ENCODE assay signal across 1 cellular context in the genomic region with DNA sequence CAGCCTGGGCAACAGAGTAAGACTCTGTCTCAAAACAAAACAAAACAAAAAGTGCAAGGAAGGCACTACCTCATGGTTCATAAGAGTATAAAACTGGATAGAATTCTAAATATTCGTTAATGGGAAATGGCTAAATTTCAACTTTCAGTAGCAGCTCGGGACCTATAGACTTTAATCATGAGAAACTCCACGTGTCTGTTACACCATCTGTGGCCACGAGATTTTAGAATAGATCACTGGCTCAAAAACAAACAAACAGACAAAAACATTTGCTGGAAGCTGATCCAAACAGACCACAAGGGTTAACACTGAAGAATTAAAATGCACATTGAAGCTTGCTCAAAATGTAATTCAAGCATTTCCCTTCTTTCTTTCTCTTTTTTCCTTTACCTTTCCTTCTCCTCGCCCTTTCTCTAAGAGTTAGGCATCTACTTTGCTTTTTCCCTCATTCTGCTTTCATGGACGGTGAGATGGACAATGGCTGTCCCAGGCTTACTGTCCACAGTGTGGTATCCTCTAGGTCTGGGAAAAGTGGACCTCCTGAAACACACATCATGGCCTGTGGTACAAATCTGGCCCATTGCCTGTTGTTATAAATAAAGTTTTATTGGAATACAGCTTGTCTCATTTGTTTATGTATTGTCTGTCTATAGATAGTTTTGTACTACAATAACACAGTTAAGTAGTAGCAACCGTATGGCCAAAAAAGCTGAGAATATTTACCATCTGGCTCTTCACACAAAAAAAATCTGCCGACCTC.
TF ChIP-seq lines count a peak whose summit lies in the region.

No MANE protein-coding gene starts in this region.

TF ChIP-seq in IMR-90, 13 proteins besides CTCF, POLR2A, EP300 and RAD21:
- TF ChIP-seq BHLHE40 (IDR thresholded peaks at IDR 0.05; ENCODE audit: low read depth, low read length) (no peak), CEBPB (IDR thresholded peaks at IDR 0.05; ENCODE audit: low read depth, low read length) (no peak), RFX5 (IDR thresholded peaks at IDR 0.05; ENCODE audit: low read depth, low read length) (no peak)
- TF ChIP-seq, protein P1, sequence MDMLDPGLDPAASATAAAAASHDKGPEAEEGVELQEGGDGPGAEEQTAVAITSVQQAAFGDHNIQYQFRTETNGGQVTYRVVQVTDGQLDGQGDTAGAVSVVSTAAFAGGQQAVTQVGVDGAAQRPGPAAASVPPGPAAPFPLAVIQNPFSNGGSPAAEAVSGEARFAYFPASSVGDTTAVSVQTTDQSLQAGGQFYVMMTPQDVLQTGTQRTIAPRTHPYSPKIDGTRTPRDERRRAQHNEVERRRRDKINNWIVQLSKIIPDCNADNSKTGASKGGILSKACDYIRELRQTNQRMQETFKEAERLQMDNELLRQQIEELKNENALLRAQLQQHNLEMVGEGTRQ (IDR thresholded peaks at IDR 0.05; ENCODE audit: low read depth, low read length), result no peak
